ENCODE assay signal across 9 cellular contexts in the genomic region with DNA sequence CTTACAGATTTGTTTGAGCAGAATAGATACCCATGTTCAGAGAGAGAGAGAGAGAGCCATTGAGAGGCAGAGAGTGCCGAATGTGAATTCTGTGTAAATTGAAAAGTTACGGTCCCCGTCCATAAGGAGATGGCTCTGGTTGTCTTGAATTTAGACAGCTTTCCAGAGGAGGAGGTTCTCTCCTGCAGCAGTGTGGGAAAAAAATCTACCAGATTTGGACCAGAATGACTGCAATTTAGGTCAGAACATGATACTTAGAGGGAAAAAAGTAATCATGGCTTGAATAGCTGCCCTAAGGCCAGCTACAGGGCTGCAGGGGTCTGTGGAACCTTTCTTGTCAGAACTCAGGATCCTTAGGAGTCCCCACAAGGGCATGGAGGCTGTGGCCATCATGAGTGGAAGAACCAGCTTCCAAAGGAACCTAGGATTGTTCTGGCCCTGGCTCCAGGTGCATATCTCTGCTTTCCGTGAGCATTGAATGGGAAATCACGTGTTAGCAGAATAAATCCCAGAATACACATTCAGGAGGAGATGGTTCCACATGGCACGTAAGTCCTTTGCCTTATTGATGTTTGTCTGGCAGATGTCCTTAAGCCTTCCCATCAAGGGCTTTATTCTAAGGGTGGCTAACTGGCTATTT. TPM values are rescaled to one million over a fixed set of nuclear protein-coding genes. Genes with fewer than 3 reads are reported as not detected.
DNase-seq lines count a peak whose midpoint lies in the region; ATAC-seq, FAIRE-seq and TF ChIP-seq lines count a peak whose summit lies in the region.
"Had no signal": no experiment of that assay in that cellular context is flagged by ENCODE, and none has a peak within 500 bp of the region (broad histone marks: within the 10 kb centered on the region; RNA-seq: fewer than 3 reads in every experiment).

No MANE protein-coding gene starts in this region.

- no peaks in the 10 kb centered on the region for H3K27me3 ChIP-seq in HepG2 (ENCODE audit: control insufficient read depth in 1 of 2, insufficient read depth in 2 of 2, low read length in 2 of 2)

- no peaks in the 10 kb centered on the region for H3K9me3 ChIP-seq in HepG2 (ENCODE audit: low read length)

- DNase-seq in stimulated activated naive CD8-positive, alpha-beta T cell treated with anti-CD3 and anti-CD28 coated beads, Interleukin-15, Interleukin-2, amounts not matched to agents 100 U/mL and 50 U/mL, for 24 hours: no peak
- no peak for DNase-seq in HepG2 (ENCODE audit: low spot score)
- no peak for DNase-seq in NCI-H526 (lab: John Stamatoyannopoulos, UW)
- DNase-seq in CD14-positive monocyte (ENCODE audit: low spot score): no peak
- DNase-seq: NCI-H345 had no signal

- 54% methylated on average over 6 of the region's 6 CpGs for WGBS in HepG2 (ENCODE audit: low lambda C conversion rate)

- TF ChIP-seq RAD21 in HepG2 (CRISPR knock-in tag; IDR thresholded peaks at IDR 0.05): no peak

- H3K27ac Mint-ChIP-seq in stimulated activated naive CD8-positive, alpha-beta T cell treated with anti-CD3 and anti-CD28 coated beads, Interleukin-15, Interleukin-2, amounts not matched to agents 100 ng/mL and 50 ng/mL, for 24 hours: peak overlapping the region; percentile 95
- peak overlapping the region; percentile 95 for H3K27ac Mint-ChIP-seq in activated T-helper 17 cell treated with anti-CD3 and anti-CD28 coated beads, Interleukin-2, amount 50 U/mL, for 72 hours
- H3K27ac Mint-ChIP-seq in CD14-positive monocyte: peak overlapping the region in 3 of 7 donors; percentile 68 to 84 (median 69)

- intact Hi-C loops in HepG2 (cut with micrococcal nuclease; ENCODE audit: unreplicated experiment): no loop called here
- intact Hi-C loops in CD14-positive monocyte (cut with micrococcal nuclease): loop anchor here in 1 of 2 donors (5.0 kb wide), 1 partner anchor 87 kb away; no protein-coding TSS in a partner anchor

- no peaks in the 10 kb centered on the region for H3K9me3 Mint-ChIP-seq in stimulated activated naive CD8-positive, alpha-beta T cell treated with anti-CD3 and anti-CD28 coated beads, Interleukin-15, Interleukin-2, amounts not matched to agents 100 ng/mL and 50 ng/mL, for 24 hours
- no peaks in the 10 kb centered on the region for H3K9me3 Mint-ChIP-seq in activated T-helper 17 cell treated with anti-CD3 and anti-CD28 coated beads, Interleukin-2, amount 50 U/mL, for 72 hours
- H3K9me3 Mint-ChIP-seq in CD14-positive monocyte: peaks cover 0 to 2% (median 0%) of the 10 kb centered on the region in 7 donors

- in situ Hi-C loops in HepG2 (cut with HindIII; ENCODE audit: extremely low pct_ligation_motif_present, low pct_unique_long_range_greater_than_20kb): no loop called here

- H3K4me1 ChIP-seq in HepG2 (ENCODE audit: insufficient read depth, low read length): peaks cover 15% of the 10 kb centered on the region

- CTCF ChIA-PET in HepG2 (lab: Yijun Ruan, JAX; ENCODE audit: low intra/inter-chr PET ratio, low total read pairs): interaction anchor here (1.1 kb wide), 1 partner anchor 12 kb away, joined by 4 read pairs; no protein-coding TSS in a partner anchor

- H3K36me3 Mint-ChIP-seq in stimulated activated naive CD8-positive, alpha-beta T cell treated with anti-CD3 and anti-CD28 coated beads, Interleukin-15, Interleukin-2, amounts not matched to agents 100 ng/mL and 50 ng/mL, for 24 hours (ENCODE audit: low read depth): peaks cover 13% of the 10 kb centered on the region
- peaks cover 20% of the 10 kb centered on the region for H3K36me3 Mint-ChIP-seq in activated T-helper 17 cell treated with anti-CD3 and anti-CD28 coated beads, Interleukin-2, amount 50 U/mL, for 72 hours (ENCODE audit: low read depth)
- peaks cover 7 to 30% of the 10 kb centered on the region in 2 donors for H3K36me3 Mint-ChIP-seq in CD14-positive monocyte

- no peak overlapping the region for H2AFZ ChIP-seq in HepG2 (ENCODE audit: low read length)

- no peak overlapping the region for H3K9ac ChIP-seq in HepG2 (ENCODE audit: insufficient read depth, low read depth, low read length)

- H3K4me3 Mint-ChIP-seq in stimulated activated naive CD8-positive, alpha-beta T cell treated with anti-CD3 and anti-CD28 coated beads, Interleukin-15, Interleukin-2, amounts not matched to agents 100 ng/mL and 50 ng/mL, for 24 hours: peak overlapping the region; percentile 79
- peak overlapping the region; percentile 75 for H3K4me3 Mint-ChIP-seq in activated T-helper 17 cell treated with anti-CD3 and anti-CD28 coated beads, Interleukin-2, amount 50 U/mL, for 72 hours
- no peak overlapping the region for H3K4me3 Mint-ChIP-seq in CD14-positive monocyte

- H3K79me2 ChIP-seq in HepG2 (ENCODE audit: insufficient read depth, low read length): no peaks in the 10 kb centered on the region

- H3K36me3 ChIP-seq in HepG2 (replicated peaks in 1 of 2; ENCODE audit: control insufficient read depth in 1 of 2, insufficient read depth in 2 of 2, low read length in 2 of 2): no peaks in the 10 kb centered on the region

- BruUV-seq in HepG2 (replicated peaks; lab: Mats Ljungman, UMichigan): no TSS peak

- peak overlapping the region in 1 of 3 experiments; percentile 20; a peak in 1 of 6 replicates for H3K4me3 ChIP-seq in HepG2 (replicated peaks in 1 of 3; ENCODE audit: insufficient read depth in 1 of 3, low read depth in 2 of 3, low read length in 3 of 3)

- H4K20me1 ChIP-seq in HepG2 (ENCODE audit: insufficient read depth, low read length): no peaks in the 10 kb centered on the region

- no peak for ATAC-seq in stimulated activated naive CD8-positive, alpha-beta T cell treated with anti-CD3 and anti-CD28 coated beads, Interleukin-15, Interleukin-2, amounts not matched to agents 100 U/mL and 50 U/mL, for 24 hours
- ATAC-seq in activated T-helper 17 cell treated with anti-CD3 and anti-CD28 coated beads, Interleukin-2, amount 50 U/mL, for 72 hours (replicated peaks): no peak
- ATAC-seq in HepG2 (peak; percentile 18; the same call in 1 of the 3 replicates), HG02588 (IDR thresholded peaks at IDR 0.05; ENCODE audit: unreplicated experiment) (no peak), HG03025 (IDR thresholded peaks at IDR 0.05; ENCODE audit: low FRiP score, unreplicated experiment) (no peak)

- H3K27me3 Mint-ChIP-seq in stimulated activated naive CD8-positive, alpha-beta T cell treated with anti-CD3 and anti-CD28 coated beads, Interleukin-15, Interleukin-2, amounts not matched to agents 100 ng/mL and 50 ng/mL, for 24 hours: no peaks in the 10 kb centered on the region
- H3K27me3 Mint-ChIP-seq in activated T-helper 17 cell treated with anti-CD3 and anti-CD28 coated beads, Interleukin-2, amount 50 U/mL, for 72 hours: no peaks in the 10 kb centered on the region
- H3K27me3 Mint-ChIP-seq in CD14-positive monocyte (ENCODE audit: low read depth in 3 of 3): peaks cover 0 to 5% (median 0%) of the 10 kb centered on the region in 3 donors

- TF ChIP-seq EP300 in HepG2 (IDR thresholded peaks at IDR 0.05; ENCODE audit: low read depth in 2 of 2, low read length in 2 of 2): no peak
- no peak for TF ChIP-seq EP300 in HepG2 (CRISPR knock-in tag; IDR thresholded peaks at IDR 0.05; ENCODE audit: borderline replicate concordance)

- TF ChIP-seq CTCF in HepG2 (CRISPR knock-in tag; IDR thresholded peaks at IDR 0.05) (no peak), CD14-positive monocyte (IDR thresholded peaks at IDR 0.05) (no peak)

- POLR2A ChIA-PET in HepG2 (lab: Yijun Ruan, JAX): interaction anchor here (1.0 to 2.2 kb wide), 2 partner anchors 11 to 139 kb away, joined by 3 to 7 read pairs; no protein-coding TSS in a partner anchor

- H3K4me1 Mint-ChIP-seq in stimulated activated naive CD8-positive, alpha-beta T cell treated with anti-CD3 and anti-CD28 coated beads, Interleukin-15, Interleukin-2, amounts not matched to agents 100 ng/mL and 50 ng/mL, for 24 hours (ENCODE audit: low read depth): peaks cover 89% of the 10 kb centered on the region
- peaks cover 44% of the 10 kb centered on the region for H3K4me1 Mint-ChIP-seq in activated T-helper 17 cell treated with anti-CD3 and anti-CD28 coated beads, Interleukin-2, amount 50 U/mL, for 72 hours
- peaks cover 18% of the 10 kb centered on the region for H3K4me1 Mint-ChIP-seq in CD14-positive monocyte

- peak overlapping the region; percentile 72 for H3K4me2 ChIP-seq in HepG2 (ENCODE audit: low read depth, low read length)

- TF ChIP-seq POLR2A in HepG2 (IDR thresholded peaks at IDR 0.05; ENCODE audit: insufficient read depth in 1 of 2, low read depth in 2 of 2, low read length in 2 of 2): no peak

- peak overlapping the region; percentile 9 for H3K27ac ChIP-seq in HepG2 (ENCODE audit: extremely low read length, insufficient read depth, low read length)

- FAIRE-seq in HepG2 (lab: Jason Lieb, UNC): no peak

RNA-seq across cellular contexts. Expression of a gene that starts 13.0 kb away (rescaled TPM):
- total RNA-seq in activated T-helper 17 cell treated with anti-CD3 and anti-CD28 coated beads, Interleukin-2, amount 50 U/mL, for 72 hours: 10 to 100 TPM; 43.0 to 45.4 TPM
- total RNA-seq in HepG2 (2016; rRNA removed; fragmentation: Illumina TruSeq; extraction: Trizol): 3.7 and 4.1 TPM in 2 replicates
- total RNA-seq in HepG2 (2016; cell fraction: cytosol; rRNA removed; fragmentation: Illumina TruSeq; extraction: Trizol; ENCODE audit: low read depth): 2.6 and 3.8 TPM in 2 replicates
- total RNA-seq in HepG2 (2016; cell fraction: insoluble cytoplasmic fraction; rRNA removed; fragmentation: Illumina TruSeq; extraction: Trizol): 3.1 and 4.2 TPM in 2 replicates
- 5.9 and 7.2 TPM in 2 replicates for total RNA-seq in HepG2 (2016; cell fraction: membrane; rRNA removed; fragmentation: Illumina TruSeq; extraction: Trizol)
- total RNA-seq in HepG2 (2016; cell fraction: nucleus; rRNA removed; fragmentation: Illumina TruSeq; extraction: Trizol): 3.4 and 3.9 TPM in 2 replicates
- polyA plus RNA-seq in HepG2 (2011; rRNA removed) (3.8 and 5.7 TPM in 2 replicates), CD14-positive monocyte (10 to 100 TPM; 21.7 to 31.0 TPM)
- 3.4 and 4.7 TPM in 2 replicates for polyA plus RNA-seq in HepG2 (2011; cell fraction: cytosol; rRNA removed)
- 1.5 and 1.9 TPM in 2 replicates for polyA plus RNA-seq in HepG2 (2011; cell fraction: nucleus; rRNA removed)
- polyA plus RNA-seq in HepG2 (2012): 4.6 and 6.5 TPM in 2 replicates
- polyA plus RNA-seq in HepG2 (2016; cell fraction: cytosol; fragmentation: Illumina TruSeq; extraction: Trizol; ENCODE audit: low read depth): 5.8 and 6.2 TPM in 2 replicates
- 4.8 and 6.5 TPM in 2 replicates for polyA plus RNA-seq in HepG2 (2016; cell fraction: insoluble cytoplasmic fraction; fragmentation: Illumina TruSeq; extraction: Trizol; ENCODE audit: low read depth)
- polyA plus RNA-seq in HepG2 (2016; cell fraction: membrane; fragmentation: Illumina TruSeq; extraction: Trizol; ENCODE audit: low read depth): 8.3 and 9.8 TPM in 2 replicates
- 4.8 and 6.1 TPM in 2 replicates for polyA plus RNA-seq in HepG2 (2016; cell fraction: nucleus; fragmentation: Illumina TruSeq; extraction: Trizol; ENCODE audit: insufficient read depth, low read depth)
- 2.4 and 9.2 TPM in 2 replicates for polyA minus RNA-seq in HepG2 (2011; rRNA and poly(A)+ RNA removed; ENCODE audit: low replicate concordance)
- polyA minus RNA-seq in HepG2 (2011; cell fraction: cytosol; rRNA and poly(A)+ RNA removed): 3.4 and 3.7 TPM in 2 replicates
- 5.8 and 7.1 TPM in 2 replicates for polyA minus RNA-seq in HepG2 (2011; cell fraction: nucleus; rRNA and poly(A)+ RNA removed)

RNA-seq across cellular contexts. Expression of a gene that starts 23.7 kb away (rescaled TPM):
- total RNA-seq in activated T-helper 17 cell treated with anti-CD3 and anti-CD28 coated beads, Interleukin-2, amount 50 U/mL, for 72 hours: 100 to 1,000 TPM in 1 of 2 donors, 10 to 100 TPM in 1; 83.0 to 112 TPM
- 71.7 and 115 TPM in 2 replicates for total RNA-seq in HepG2 (2016; rRNA removed; fragmentation: Illumina TruSeq; extraction: Trizol)
- total RNA-seq in HepG2 (2016; cell fraction: cytosol; rRNA removed; fragmentation: Illumina TruSeq; extraction: Trizol; ENCODE audit: low read depth): 7.4 and 12.1 TPM in 2 replicates
- total RNA-seq in HepG2 (2016; cell fraction: insoluble cytoplasmic fraction; rRNA removed; fragmentation: Illumina TruSeq; extraction: Trizol): 75.7 and 110 TPM in 2 replicates
- 18.1 and 21.0 TPM in 2 replicates for total RNA-seq in HepG2 (2016; cell fraction: membrane; rRNA removed; fragmentation: Illumina TruSeq; extraction: Trizol)
- total RNA-seq in HepG2 (2016; cell fraction: nucleus; rRNA removed; fragmentation: Illumina TruSeq; extraction: Trizol): 55.8 and 57.0 TPM in 2 replicates
- polyA plus RNA-seq in HepG2 (2011; rRNA removed) (25.3 and 27.4 TPM in 2 replicates), CD14-positive monocyte (10 to 100 TPM; 17.8 to 30.7 TPM)
- 15.9 and 21.9 TPM in 2 replicates for polyA plus RNA-seq in HepG2 (2011; cell fraction: cytosol; rRNA removed)
- polyA plus RNA-seq in HepG2 (2011; cell fraction: nucleus; rRNA removed): 13.2 and 13.6 TPM in 2 replicates
- 54.8 and 61.8 TPM in 2 replicates for polyA plus RNA-seq in HepG2 (2012)
- 10.3 and 10.9 TPM in 2 replicates for polyA plus RNA-seq in HepG2 (2016; cell fraction: cytosol; fragmentation: Illumina TruSeq; extraction: Trizol; ENCODE audit: low read depth)
- 145 and 154 TPM in 2 replicates for polyA plus RNA-seq in HepG2 (2016; cell fraction: insoluble cytoplasmic fraction; fragmentation: Illumina TruSeq; extraction: Trizol; ENCODE audit: low read depth)
- polyA plus RNA-seq in HepG2 (2016; cell fraction: membrane; fragmentation: Illumina TruSeq; extraction: Trizol; ENCODE audit: low read depth): 14.8 and 15.6 TPM in 2 replicates
- 77.3 and 80.9 TPM in 2 replicates for polyA plus RNA-seq in HepG2 (2016; cell fraction: nucleus; fragmentation: Illumina TruSeq; extraction: Trizol; ENCODE audit: insufficient read depth, low read depth)
- polyA minus RNA-seq in HepG2 (2011; rRNA and poly(A)+ RNA removed; ENCODE audit: low replicate concordance): 7.5 and 11.6 TPM in 2 replicates
- polyA minus RNA-seq in HepG2 (2011; cell fraction: cytosol; rRNA and poly(A)+ RNA removed): 26.6 and 26.8 TPM in 2 replicates
- 50.7 and 56.8 TPM in 2 replicates for polyA minus RNA-seq in HepG2 (2011; cell fraction: nucleus; rRNA and poly(A)+ RNA removed)

Comparison
In these comparisons a context has a peak if more than half of its experiments do, and no peak if none do; other contexts are left out.
1. H3K4me3 Mint-ChIP-seq: peak in stimulated activated naive CD8-positive, alpha-beta T cell treated with anti-CD3 and anti-CD28 coated beads, Interleukin-15, Interleukin-2, amounts not matched to agents 100 ng/mL and 50 ng/mL, for 24 hours (single experiment) and activated T-helper 17 cell treated with anti-CD3 and anti-CD28 coated beads, Interleukin-2, amount 50 U/mL, for 72 hours (single experiment); none in CD14-positive monocyte (0 of 2).